Comparison of ENCODE assay signal across 8 cellular contexts in the genomic region with DNA sequence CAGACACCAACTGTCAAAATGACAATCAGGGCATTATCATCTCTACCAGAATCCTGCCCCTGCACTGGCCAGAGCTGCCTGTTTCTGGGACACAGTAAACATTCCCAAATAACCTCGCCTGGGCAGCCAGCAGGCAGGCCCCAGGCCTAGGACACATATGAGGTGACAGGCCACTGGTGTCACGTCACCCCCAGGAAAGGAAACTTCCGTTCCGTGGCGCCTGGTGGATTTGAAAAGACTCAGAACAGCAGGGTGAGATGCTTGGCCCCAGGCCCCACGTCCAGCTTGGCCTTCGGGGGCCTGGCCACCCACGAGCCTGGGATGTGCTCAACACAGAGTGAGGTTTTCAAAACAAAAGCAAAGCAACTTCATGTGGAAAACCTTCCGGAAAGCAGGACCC. TPM values are rescaled to one million over a fixed set of nuclear protein-coding genes. Genes with fewer than 3 reads are reported as not detected.
A peak's percentile ranks its signal among the peaks of the same experiment; 100 is the strongest.
DNase-seq lines count a peak whose midpoint lies in the region; ATAC-seq and TF ChIP-seq lines count a peak whose summit lies in the region.

No MANE protein-coding gene starts in this region.

- H3K27me3 Mint-ChIP-seq in activated naive CD4-positive, alpha-beta T cell treated with anti-CD3 and anti-CD28 coated beads, Interleukin-2, amount 10 ng/mL, durations not matched to agents 7 days and 5 days: no peaks in the 10 kb centered on the region

- H3K4me1 Mint-ChIP-seq in activated naive CD4-positive, alpha-beta T cell treated with anti-CD3 and anti-CD28 coated beads, Interleukin-2, amount 10 ng/mL, durations not matched to agents 7 days and 5 days: peaks cover 90% of the 10 kb centered on the region

- H3K36me3 Mint-ChIP-seq in activated naive CD4-positive, alpha-beta T cell treated with anti-CD3 and anti-CD28 coated beads, Interleukin-2, amount 10 ng/mL, durations not matched to agents 7 days and 5 days: peaks cover 47% of the 10 kb centered on the region

- DNase-seq in NK-92 treated with Interleukin-12 subunit alpha and Interleukin-12 subunit beta, amount 100 ng/mL, for 24 hours (lab: John Stamatoyannopoulos, UW): peak; percentile 34
- DNase-seq in NK-92 (lab: John Stamatoyannopoulos, UW; ENCODE audit: unreplicated experiment) (no peak), suprapubic skin (ENCODE audit: low spot score in 2 of 2) (no peak), LoVo (ENCODE audit: low spot score) (no peak)
- DNase-seq in activated naive CD4-positive, alpha-beta T cell treated with anti-CD3 and anti-CD28 coated beads, Interleukin-2, amount 10 ng/mL, durations not matched to agents 7 days and 5 days: peak; percentile 65

- no peak for TF ChIP-seq EP300 in suprapubic skin (IDR thresholded peaks at IDR 0.05)

- TF ChIP-seq CTCF in suprapubic skin (IDR thresholded peaks at IDR 0.05): no peak

- no peaks in the 10 kb centered on the region for H3K27me3 ChIP-seq in layer of hippocampus (ENCODE audit: control insufficient read depth, insufficient read depth, low read length)
- no peaks in the 10 kb centered on the region for H3K27me3 ChIP-seq in suprapubic skin

- H3K27ac Mint-ChIP-seq in activated naive CD4-positive, alpha-beta T cell treated with anti-CD3 and anti-CD28 coated beads, Interleukin-2, amount 10 ng/mL, durations not matched to agents 7 days and 5 days: peak overlapping the region; percentile 90

- H3K4me3 ChIP-seq in suprapubic skin: peak overlapping the region; percentile 70

- 44% methylated on average over 4 of the region's 9 CpGs for WGBS in suprapubic skin

- no peaks in the 10 kb centered on the region for H3K9me3 ChIP-seq in suprapubic skin

- peak overlapping the region; percentile 92 for H3K27ac ChIP-seq in layer of hippocampus (ENCODE audit: low read depth, low read length)
- peak overlapping the region; percentile 24 for H3K27ac ChIP-seq in suprapubic skin

- ATAC-seq in esophagus mucosa (no peak), HG03108 (IDR thresholded peaks at IDR 0.05; ENCODE audit: unreplicated experiment) (no peak)

- no peaks in the 10 kb centered on the region for H3K36me3 ChIP-seq in suprapubic skin

- H3K4me1 ChIP-seq in suprapubic skin: peaks cover 36% of the 10 kb centered on the region

- H3K4me3 Mint-ChIP-seq in activated naive CD4-positive, alpha-beta T cell treated with anti-CD3 and anti-CD28 coated beads, Interleukin-2, amount 10 ng/mL, durations not matched to agents 7 days and 5 days: peak overlapping the region; percentile 98

- no peak for TF ChIP-seq POLR2A in suprapubic skin (IDR thresholded peaks at IDR 0.05)

- CTCF ChIA-PET in activated naive CD4-positive, alpha-beta T cell treated with anti-CD3 and anti-CD28 coated beads, Interleukin-2, amount 10 ng/mL, durations not matched to agents 7 days and 5 days (lab: Charles Lee): interaction anchor here (0.7 to 2.9 kb wide), 3 partner anchors 46 to 67 kb away, joined by 3 to 14 read pairs (median 4); no protein-coding TSS in a partner anchor

- H3K9me3 Mint-ChIP-seq in activated naive CD4-positive, alpha-beta T cell treated with anti-CD3 and anti-CD28 coated beads, Interleukin-2, amount 10 ng/mL, durations not matched to agents 7 days and 5 days: no peaks in the 10 kb centered on the region

RNA-seq across cellular contexts. Expression of a gene that starts 1.3 kb away (rescaled TPM):
- total RNA-seq in suprapubic skin: 10 to 100 TPM; 37.3 to 50.1 (median 42.6) TPM
- 30.4 TPM for total RNA-seq in esophagus mucosa

Comparison
In these comparisons a context has a peak if more than half of its experiments do, and no peak if none do; other contexts are left out.
1. DNase-seq: peak in NK-92 treated with Interleukin-12 subunit alpha and Interleukin-12 subunit beta, amount 100 ng/mL, for 24 hours (single experiment) and activated naive CD4-positive, alpha-beta T cell treated with anti-CD3 and anti-CD28 coated beads, Interleukin-2, amount 10 ng/mL, durations not matched to agents 7 days and 5 days (single experiment); none in NK-92 (single experiment), suprapubic skin (0 of 2) and LoVo (single experiment).